Comparison of ENCODE assay signal across 22 cellular contexts in the genomic region with DNA sequence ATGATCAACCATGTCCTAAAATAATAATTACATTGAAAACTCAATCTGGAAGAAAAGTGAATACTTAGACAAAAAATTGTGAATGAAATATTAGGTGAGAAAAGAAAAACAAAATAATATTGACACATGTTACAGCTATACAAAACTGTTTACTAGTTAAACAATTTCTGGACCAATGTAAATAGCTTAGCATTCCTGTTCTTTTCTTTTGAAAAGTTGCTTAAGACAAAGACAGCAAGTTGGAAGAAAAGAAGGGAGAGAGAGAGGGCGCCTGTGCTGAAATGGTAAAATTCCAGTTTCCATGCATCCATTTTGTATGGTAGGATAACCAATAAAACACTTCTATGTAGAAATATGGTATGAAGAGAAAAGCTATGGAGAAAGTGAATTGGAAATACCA.
DNase-seq lines count a peak whose midpoint lies in the region; ATAC-seq and TF ChIP-seq lines count a peak whose summit lies in the region.
"Had no signal": no experiment of that assay in that cellular context is flagged by ENCODE, and none has a peak within 500 bp of the region (broad histone marks: within the 10 kb centered on the region; RNA-seq: fewer than 3 reads in every experiment).

No MANE protein-coding gene starts in this region.

- no peak overlapping the region for H3K4me2 ChIP-seq in DND-41 (ENCODE audit: insufficient read depth, low read length)
- H3K4me2 ChIP-seq: BLaER1, GM23338 had no signal

- POLR2A ChIA-PET in activated CD4-positive, alpha-beta T cell treated with anti-CD3 and anti-CD28 coated beads, Interleukin-2, amount 10 ng/mL, durations not matched to agents 7 days and 5 days (lab: Charles Lee) = no interaction called here
- POLR2A ChIA-PET in naive thymus-derived CD4-positive, alpha-beta T cell (lab: Charles Lee) = interaction anchor here (0.7 to 1.2 kb wide), 5 partner anchors 11 to 151 kb away, joined by 3 to 4 read pairs (median 4); no protein-coding TSS in a partner anchor

- no peak overlapping the region for H3K4me3 Mint-ChIP-seq in activated CD4-positive, alpha-beta T cell treated with anti-CD3 and anti-CD28 coated beads, Interleukin-2, amount 10 ng/mL, durations not matched to agents 7 days and 5 days
- no peak overlapping the region for H3K4me3 Mint-ChIP-seq in activated naive CD4-positive, alpha-beta T cell treated with anti-CD3 and anti-CD28 coated beads, Interleukin-2, amount 50 U/mL, for 24 hours
- H3K4me3 Mint-ChIP-seq in naive thymus-derived CD4-positive, alpha-beta T cell = peak overlapping the region in 2 of 10 donors; percentile 45 to 54
- H3K4me3 Mint-ChIP-seq: B cell, GM23338, HFFc6 had no signal

- H3K9me3 Mint-ChIP-seq in activated CD4-positive, alpha-beta T cell treated with anti-CD3 and anti-CD28 coated beads, Interleukin-2, amount 10 ng/mL, durations not matched to agents 7 days and 5 days = peaks cover 11% of the 10 kb centered on the region
- H3K9me3 Mint-ChIP-seq in activated naive CD4-positive, alpha-beta T cell treated with anti-CD3 and anti-CD28 coated beads, Interleukin-2, amount 50 U/mL, for 24 hours = no peaks in the 10 kb centered on the region
- peaks cover 0 to 9% (median 0%) of the 10 kb centered on the region in 11 donors for H3K9me3 Mint-ChIP-seq in naive thymus-derived CD4-positive, alpha-beta T cell
- H3K9me3 Mint-ChIP-seq: HFFc6 had no signal

- no peak overlapping the region for H2AFZ ChIP-seq in DND-41 (ENCODE audit: low read depth, low read length)
- H2AFZ ChIP-seq: GM23338 had no signal

- no peak for ATAC-seq in DND-41 (ENCODE audit: insufficient read depth, low read depth)
- no peak for ATAC-seq in naive thymus-derived CD4-positive, alpha-beta T cell
- ATAC-seq: GM12878, GM23338 had no signal

- H3K27ac ChIP-seq in DND-41 (ENCODE audit: low read length) (peak overlapping the region; percentile 53), right atrium auricular region (no peak overlapping the region)
- H3K27ac ChIP-seq in naive thymus-derived CD4-positive, alpha-beta T cell (ENCODE audit: low read depth, low read length) = no peak overlapping the region
- H3K27ac ChIP-seq: 22Rv1, BLaER1, C4-2B had no signal

- H3K4me1 Mint-ChIP-seq in activated CD4-positive, alpha-beta T cell treated with anti-CD3 and anti-CD28 coated beads, Interleukin-2, amount 10 ng/mL, durations not matched to agents 7 days and 5 days = peaks cover 46% of the 10 kb centered on the region
- H3K4me1 Mint-ChIP-seq in activated naive CD4-positive, alpha-beta T cell treated with anti-CD3 and anti-CD28 coated beads, Interleukin-2, amount 50 U/mL, for 24 hours = peaks cover 63% of the 10 kb centered on the region
- peaks cover 23 to 75% (median 66%) of the 10 kb centered on the region in 7 donors for H3K4me1 Mint-ChIP-seq in naive thymus-derived CD4-positive, alpha-beta T cell
- H3K4me1 Mint-ChIP-seq: B cell had no signal

- H3K27me3 Mint-ChIP-seq in activated CD4-positive, alpha-beta T cell treated with anti-CD3 and anti-CD28 coated beads, Interleukin-2, amount 10 ng/mL, durations not matched to agents 7 days and 5 days = peaks cover 4% of the 10 kb centered on the region
- H3K27me3 Mint-ChIP-seq in activated naive CD4-positive, alpha-beta T cell treated with anti-CD3 and anti-CD28 coated beads, Interleukin-2, amount 50 U/mL, for 24 hours = no peaks in the 10 kb centered on the region
- peaks cover 0 to 18% (median 0%) of the 10 kb centered on the region in 5 donors for H3K27me3 Mint-ChIP-seq in naive thymus-derived CD4-positive, alpha-beta T cell
- H3K27me3 Mint-ChIP-seq: CD4-positive, alpha-beta memory T cell had no signal

- no peaks in the 10 kb centered on the region for H3K79me2 ChIP-seq in DND-41 (ENCODE audit: insufficient read depth, low read length)

- H3K9me3 ChIP-seq in DND-41 (ENCODE audit: insufficient read depth, low read length, severe bottlenecking) (no peaks in the 10 kb centered on the region), right atrium auricular region (no peaks in the 10 kb centered on the region)
- H3K9me3 ChIP-seq in naive thymus-derived CD4-positive, alpha-beta T cell (ENCODE audit: control insufficient read depth in 2 of 3, low read length in 3 of 3) = no peaks in the 10 kb centered on the region
- H3K9me3 ChIP-seq: BLaER1, HAP-1 had no signal

- H3K27me3 ChIP-seq in DND-41 (ENCODE audit: insufficient read depth, low read length, poor library complexity) = no peaks in the 10 kb centered on the region
- H3K27me3 ChIP-seq in naive thymus-derived CD4-positive, alpha-beta T cell (ENCODE audit: control insufficient read depth in 2 of 2, insufficient read depth in 2 of 2, low read length in 2 of 2) = no peaks in the 10 kb centered on the region
- H3K27me3 ChIP-seq in right atrium auricular region = no peaks in the 10 kb centered on the region
- H3K27me3 ChIP-seq: BLaER1 had no signal

- CTCF ChIA-PET in activated CD4-positive, alpha-beta T cell treated with anti-CD3 and anti-CD28 coated beads, Interleukin-2, amount 10 ng/mL, durations not matched to agents 7 days and 5 days (lab: Charles Lee) = interaction anchor here (0.7 to 1.5 kb wide), 2 partner anchors 95 to 504 kb away, joined by 3 to 8 read pairs; a partner anchor contains a TSS
- CTCF ChIA-PET in naive thymus-derived CD4-positive, alpha-beta T cell (lab: Charles Lee) = no interaction called here

- peaks cover 56% of the 10 kb centered on the region for H3K4me1 ChIP-seq in DND-41 (ENCODE audit: insufficient read depth, low read length)
- H3K4me1 ChIP-seq in naive thymus-derived CD4-positive, alpha-beta T cell (ENCODE audit: control insufficient read depth in 2 of 2, insufficient read depth in 2 of 2, low read length in 2 of 2) = peaks cover 10 to 33% of the 10 kb centered on the region in 2 donors
- no peaks in the 10 kb centered on the region for H3K4me1 ChIP-seq in right atrium auricular region
- H3K4me1 ChIP-seq: BLaER1 had no signal

- intact Hi-C loops in naive thymus-derived CD4-positive, alpha-beta T cell (cut with micrococcal nuclease) = no loop called here

- peak overlapping the region; percentile 63 for H3K27ac Mint-ChIP-seq in activated CD4-positive, alpha-beta T cell treated with anti-CD3 and anti-CD28 coated beads, Interleukin-2, amount 10 ng/mL, durations not matched to agents 7 days and 5 days
- peak overlapping the region; percentile 51 for H3K27ac Mint-ChIP-seq in activated naive CD4-positive, alpha-beta T cell treated with anti-CD3 and anti-CD28 coated beads, Interleukin-2, amount 50 U/mL, for 24 hours
- H3K27ac Mint-ChIP-seq in naive thymus-derived CD4-positive, alpha-beta T cell = peak overlapping the region in 7 of 9 donors; percentile 9 to 84 (median 55)
- H3K27ac Mint-ChIP-seq: B cell, GM23338, HFFc6 had no signal

- TF ChIP-seq CTCF in DND-41 (IDR thresholded peaks at IDR 0.05; ENCODE audit: borderline replicate concordance, extremely low read depth, low read length, poor library complexity, severe bottlenecking) (no peak), right atrium auricular region (IDR thresholded peaks at IDR 0.05) (no peak)

- no peak for DNase-seq in activated CD4-positive, alpha-beta T cell treated with anti-CD3 and anti-CD28 coated beads, Interleukin-2, amount 10 ng/mL, durations not matched to agents 7 days and 5 days
- DNase-seq in activated CD4-positive, alpha-beta T cell treated with anti-CD3 and anti-CD28 coated beads for 1 hour = no peak
- DNase-seq in activated naive CD4-positive, alpha-beta T cell treated with anti-CD3 and anti-CD28 coated beads, Interleukin-2, amount 50 U/mL, for 16 hours = no peak
- DNase-seq in DND-41 = no peak
- DNase-seq in naive thymus-derived CD4-positive, alpha-beta T cell = no peak
- no peak for DNase-seq in H4 (ENCODE audit: low spot score)
- no peak for DNase-seq in right atrium auricular region (ENCODE audit: low spot score)
- DNase-seq: Calu3; CD4-positive, alpha-beta memory T cell; COR-L47; DMS153; EL; GDM1; HFFc6 had no signal

- no peak overlapping the region for H3K4me3 ChIP-seq in DND-41 (ENCODE audit: low read depth in 1 of 2, low read length in 2 of 2)
- no peak overlapping the region for H3K4me3 ChIP-seq in naive thymus-derived CD4-positive, alpha-beta T cell (ENCODE audit: low read length)
- no peak overlapping the region for H3K4me3 ChIP-seq in right atrium auricular region
- H3K4me3 ChIP-seq: BLaER1, GM12878, GM23338, HAP-1 had no signal

- no peaks in the 10 kb centered on the region for H3K36me3 ChIP-seq in DND-41 (ENCODE audit: insufficient read depth, low read length)
- no peaks in the 10 kb centered on the region for H3K36me3 ChIP-seq in naive thymus-derived CD4-positive, alpha-beta T cell (ENCODE audit: control insufficient read depth in 2 of 3, insufficient read depth in 3 of 3, low read length in 3 of 3)
- H3K36me3 ChIP-seq in right atrium auricular region = no peaks in the 10 kb centered on the region
- H3K36me3 ChIP-seq: BLaER1, HAP-1 had no signal

- H4K20me1 ChIP-seq in DND-41 (ENCODE audit: insufficient read depth, low read length) = no peaks in the 10 kb centered on the region
- H4K20me1 ChIP-seq: BLaER1 had no signal

- peaks cover 17% of the 10 kb centered on the region for H3K36me3 Mint-ChIP-seq in activated CD4-positive, alpha-beta T cell treated with anti-CD3 and anti-CD28 coated beads, Interleukin-2, amount 10 ng/mL, durations not matched to agents 7 days and 5 days (ENCODE audit: low read depth)
- H3K36me3 Mint-ChIP-seq in activated naive CD4-positive, alpha-beta T cell treated with anti-CD3 and anti-CD28 coated beads, Interleukin-2, amount 50 U/mL, for 24 hours = no peaks in the 10 kb centered on the region
- peaks cover 0 to 25% (median 0%) of the 10 kb centered on the region in 5 donors for H3K36me3 Mint-ChIP-seq in naive thymus-derived CD4-positive, alpha-beta T cell
- H3K36me3 Mint-ChIP-seq: CD4-positive, alpha-beta memory T cell had no signal

- H3K9ac ChIP-seq in DND-41 (ENCODE audit: low read depth, low read length) = no peak overlapping the region
- H3K9ac ChIP-seq: BLaER1 had no signal
